Comparison of ENCODE assay signal across 31 cellular contexts in genomic region chr9:81608289-81608657, GRCh38.
"Had no signal": no experiment of that assay in that cellular context is flagged by ENCODE, and none has a peak within 500 bp of the region (broad histone marks: within the 10 kb centered on the region; RNA-seq: fewer than 3 reads in every experiment).

No MANE protein-coding gene starts in this region.

- DNase-seq: activated B cell treated with CpG ODN at 0.5 μM for 24 hours; activated CD4-positive, alpha-beta T cell treated with anti-CD3 and anti-CD28 coated beads for 48 hours; activated CD4-positive, alpha-beta T cell treated with anti-CD3 and anti-CD28 coated beads, Interleukin-2, amount 50 U/mL, for 1 hour; activated CD4-positive, alpha-beta T cell treated with anti-CD3 and anti-CD28 coated beads, Interleukin-2, amount 50 U/mL, for 48 hours; activated CD8-positive, alpha-beta memory T cell treated with anti-CD3 and anti-CD28 coated beads for 24 hours; activated CD8-positive, alpha-beta T cell treated with anti-CD3 and anti-CD28 coated beads for 36 hours; activated effector memory CD4-positive, alpha-beta T cell treated with Interleukin-2 at 50 U/mL for 16 hours; activated gamma-delta T cell treated with Interleukin-2 at 50 U/mL for 16 hours; activated naive CD4-positive, alpha-beta T cell treated with anti-CD3 and anti-CD28 coated beads, Interleukin-2, amount 10 ng/mL, durations not matched to agents 7 days and 5 days; activated naive CD8-positive, alpha-beta T cell treated with anti-CD3 and anti-CD28 coated beads, Interleukin-2, amount 10 ng/mL, durations not matched to agents 7 days and 5 days; activated T-cell treated with anti-CD3 and anti-CD28 coated beads, Interleukin-2, amount 50 U/mL, for 4 hours; brain microvascular endothelial cell; caudate nucleus; cortex of kidney; dermis blood vessel endothelial cell; effector CD4-positive, alpha-beta T cell; effector memory CD8-positive, alpha-beta T cell; foreskin keratinocyte; heart right ventricle; T-helper 1 cell; T-helper 17 cell; T1000 had no signal

- H3K27me3 ChIP-seq: brain microvascular endothelial cell, esophagus muscularis mucosa, foreskin keratinocyte, gastroesophageal sphincter, heart right ventricle had no signal

- H3K27ac ChIP-seq: brain microvascular endothelial cell, foreskin keratinocyte, heart right ventricle, VCaP had no signal

- ATAC-seq: activated CD4-positive, CD25-positive, alpha-beta regulatory T cell treated with anti-CD3 and anti-CD28 coated beads, Interleukin-2, amount 50 U/mL, for 24 hours; activated CD8-positive, alpha-beta T cell treated with anti-CD3 and anti-CD28 coated beads for 36 hours; activated naive CD4-positive, alpha-beta T cell treated with anti-CD3 and anti-CD28 coated beads, Interleukin-2, amount 50 U/mL, for 72 hours; activated T-cell treated with anti-CD3 and anti-CD28 coated beads, Interleukin-2, amount 50 U/mL, for 4 hours; activated T-helper 17 cell treated with anti-CD3 and anti-CD28 coated beads, Interleukin-2, amount 50 U/mL, for 72 hours; effector memory CD8-positive, alpha-beta T cell; foreskin keratinocyte; gastroesophageal sphincter; heart right ventricle; T-helper 17 cell had no signal

- H3K9me3 ChIP-seq: esophagus muscularis mucosa, gastroesophageal sphincter, heart right ventricle had no signal

- FAIRE-seq: astrocyte, bronchial epithelial cell, colon had no signal

- H3K36me3 ChIP-seq: brain microvascular endothelial cell had no signal

- H3K4me1 ChIP-seq: foreskin keratinocyte had no signal

- H3K4me3 ChIP-seq: esophagus muscularis mucosa, gastroesophageal sphincter, heart right ventricle had no signal
